13 cellular contexts compared by ENCODE assay signal in genomic region chr10:52598936-52599335, GRCh38.
DNase-seq lines count a peak whose midpoint lies in the region; ATAC-seq and TF ChIP-seq lines count a peak whose summit lies in the region.
"Had no signal": no experiment of that assay in that cellular context is flagged by ENCODE, and none has a peak within 500 bp of the region (broad histone marks: within the 10 kb centered on the region; RNA-seq: fewer than 3 reads in every experiment).

No MANE protein-coding gene starts in this region.

- H3K36me3 ChIP-seq in HCT116 (ENCODE audit: control insufficient read depth in 1 of 2, insufficient read depth in 2 of 2, low read length in 2 of 2) (no peaks in the 10 kb centered on the region), SK-N-SH (replicated peaks in 1 of 2; ENCODE audit: control insufficient read depth in 1 of 2, insufficient read depth in 2 of 2, low read length in 1 of 2) (no peaks in the 10 kb centered on the region), tibial artery (no peaks in the 10 kb centered on the region)
- H3K36me3 ChIP-seq: BLaER1, HAP-1 had no signal

- TF ChIP-seq EP300 in SK-N-SH (IDR thresholded peaks at IDR 0.05; ENCODE audit: borderline replicate concordance in 1 of 2, low read depth in 1 of 2, low read length in 1 of 2): no peak

- TF ChIP-seq CTCF in HCT116 (IDR thresholded peaks at IDR 0.05 in 2 of 3, conservative IDR thresholded peaks at IDR 0.05 in 1 of 3; ENCODE audit: borderline replicate concordance in 1 of 3, insufficient read depth in 1 of 3, low read depth in 2 of 3, low read length in 2 of 3) (no peak), SK-N-SH (IDR thresholded peaks at IDR 0.05) (no peak), tibial artery (IDR thresholded peaks at IDR 0.05) (no peak)

- WGBS in SK-N-SH (ENCODE audit: low lambda C conversion rate): 65% methylated on average over 2 of the region's 2 CpGs

- H3K4me2 ChIP-seq in HCT116 (ENCODE audit: low read length) (no peak overlapping the region), SK-N-SH (no peak overlapping the region)
- H3K4me2 ChIP-seq: BLaER1 had no signal

- H3K9me2 ChIP-seq in HCT116 (ENCODE audit: insufficient read depth) (no peaks in the 10 kb centered on the region), SK-N-SH (no peaks in the 10 kb centered on the region)

- H3K27ac ChIP-seq in HCT116 (ENCODE audit: low read depth, low read length) (no peak overlapping the region), SK-N-SH (ENCODE audit: low read depth in 2 of 2, low read length in 1 of 2) (peak overlapping the region in 1 of 2 experiments; percentile 97; a peak in 2 of 4 replicates), tibial artery (no peak overlapping the region)
- H3K27ac ChIP-seq: BLaER1 had no signal

- H3K9me3 ChIP-seq in HCT116 (ENCODE audit: control insufficient read depth in 1 of 2, insufficient read depth in 1 of 2, low read depth in 1 of 2, low read length in 2 of 2) (no peaks in the 10 kb centered on the region), SK-N-SH (no peaks in the 10 kb centered on the region), tibial artery (no peaks in the 10 kb centered on the region)
- H3K9me3 ChIP-seq: BLaER1, Caco-2, HAP-1 had no signal

- no TSS peak for BruUV-seq in HCT116 (replicated peaks; lab: Mats Ljungman, UMichigan)

- H3K4me1 ChIP-seq in HCT116 (ENCODE audit: control insufficient read depth in 1 of 2, insufficient read depth in 2 of 2, low read length in 2 of 2): peaks cover 0 to 5% of the 10 kb centered on the region in 2 experiments; a peak in 1 of 4 replicates
- H3K4me1 ChIP-seq in SK-N-SH (ENCODE audit: control insufficient read depth in 1 of 2, insufficient read depth in 2 of 2, low read depth in 1 of 2, low read length in 1 of 2): peaks cover 6 to 15% of the 10 kb centered on the region in 2 experiments; a peak in 2 of 4 replicates
- no peaks in the 10 kb centered on the region for H3K4me1 ChIP-seq in tibial artery
- H3K4me1 ChIP-seq: BLaER1, HAP-1 had no signal

- no peak for DNase-seq in HCT116 (ENCODE audit: low read depth, low spot score)
- no peak for DNase-seq in SK-N-SH
- peak; percentile 23 for DNase-seq in left kidney (ENCODE audit: low read depth, low spot score)
- no peak for DNase-seq in tibial artery
- DNase-seq in Kasumi-1 (lab: John Stamatoyannopoulos, UW): no peak
- DNase-seq in A172 (ENCODE audit: low spot score): no peak
- DNase-seq: AML-193; CD8-positive, alpha-beta memory T cell; HFFc6 had no signal

- no peaks in the 10 kb centered on the region for H4K20me1 ChIP-seq in HCT116 (ENCODE audit: insufficient read depth)
- H4K20me1 ChIP-seq in SK-N-SH (ENCODE audit: insufficient read depth): no peaks in the 10 kb centered on the region
- H4K20me1 ChIP-seq: BLaER1 had no signal

- CTCF ChIA-PET in HCT116 (lab: Charles Lee) (no interaction called here), SK-N-SH (lab: Yijun Ruan, JAX) (interaction anchor here (0.6 to 1.7 kb wide), 4 partner anchors 22 to 291 kb away, joined by 3 to 7 read pairs (median 4); no protein-coding TSS in a partner anchor)

- peaks cover 3% of the 10 kb centered on the region for H3F3A ChIP-seq in SK-N-SH (replicated peaks; ENCODE audit: insufficient read depth)

- H3K4me3 ChIP-seq in HCT116 (replicated peaks in 1 of 2; ENCODE audit: low read depth in 1 of 2, low read length in 2 of 2) (no peak overlapping the region), SK-N-SH (ENCODE audit: low read depth in 2 of 2, low read length in 1 of 2) (no peak overlapping the region), tibial artery (no peak overlapping the region)
- H3K4me3 ChIP-seq: BLaER1, HAP-1 had no signal

- POLR2A ChIA-PET in HCT116 (lab: Charles Lee): no interaction called here
- POLR2A ChIA-PET in SK-N-SH (lab: Yijun Ruan, JAX): interaction anchor here (1.0 kb wide), 1 partner anchor 285 kb away, joined by 3 read pairs; the partner anchor contains the start of gene DKK1

- intact Hi-C loops in HCT116 (cut with micrococcal nuclease): no loop called here
- intact Hi-C loops in tibial artery (cut with DNase I; ENCODE audit: low total_unique reads): no loop called here

- H2AFZ ChIP-seq in HCT116 (ENCODE audit: low read depth, low read length, poor library complexity, severe bottlenecking): peak overlapping the region; percentile 6
- H2AFZ ChIP-seq in SK-N-SH (ENCODE audit: low read depth): peak overlapping the region; percentile 91

- TF ChIP-seq RAD21 in HCT116 (IDR thresholded peaks at IDR 0.05; ENCODE audit: low read depth) (no peak), SK-N-SH (IDR thresholded peaks at IDR 0.05; ENCODE audit: low read length) (no peak)

- H3K27me3 ChIP-seq in HCT116 (ENCODE audit: insufficient read depth, low read length) (no peaks in the 10 kb centered on the region), SK-N-SH (ENCODE audit: insufficient read depth) (no peaks in the 10 kb centered on the region), tibial artery (no peaks in the 10 kb centered on the region)
- H3K27me3 ChIP-seq: BLaER1 had no signal

- H3K9ac ChIP-seq in HCT116 (ENCODE audit: low read length) (no peak overlapping the region), SK-N-SH (no peak overlapping the region)
- H3K9ac ChIP-seq: BLaER1 had no signal

- no peaks in the 10 kb centered on the region for H3K79me2 ChIP-seq in HCT116 (ENCODE audit: insufficient read depth, low read length)
- H3K79me2 ChIP-seq in SK-N-SH (ENCODE audit: insufficient read depth): no peaks in the 10 kb centered on the region

- ATAC-seq in HCT116 (no peak), GM21515 (IDR thresholded peaks at IDR 0.05; ENCODE audit: unreplicated experiment) (no peak)

- RAD21 ChIA-PET in HCT116 (lab: Charles Lee; ENCODE audit: low non-redundant PET in 1 of 2, low total read pairs in 2 of 2, uncharacterized antibody in 2 of 2, unreplicated experiment in 2 of 2): no interaction called here

- TF ChIP-seq POLR2A in HCT116 (IDR thresholded peaks at IDR 0.05; ENCODE audit: borderline replicate concordance, extremely low read depth, insufficient read depth, insufficient read length): no peak

TF ChIP-seq in HCT116, 20 proteins besides CTCF, POLR2A, EP300 and RAD21 (continues in another document):
- no peak for TF ChIP-seq CEBPB (IDR thresholded peaks at IDR 0.05; ENCODE audit: low read depth)
- TF ChIP-seq ZBTB33 (IDR thresholded peaks at IDR 0.05; ENCODE audit: extremely low read depth, insufficient replicate concordance, low read length): no peak
- no peak for TF ChIP-seq ZFX (IDR thresholded peaks at IDR 0.05)
- TF ChIP-seq ATF3 (IDR thresholded peaks at IDR 0.05): no peak
- TF ChIP-seq TCF7L2 (IDR thresholded peaks at IDR 0.05; ENCODE audit: borderline replicate concordance, extremely low read depth, insufficient read depth, insufficient read length): no peak
- TF ChIP-seq YY1 (IDR thresholded peaks at IDR 0.05; ENCODE audit: extremely low read depth, insufficient replicate concordance, low read depth, low read length): no peak
- TF ChIP-seq ZNF274 (IDR thresholded peaks at IDR 0.05; ENCODE audit: low read depth, low read length): no peak
- no peak for TF ChIP-seq EZH2 (IDR thresholded peaks at IDR 0.05)

TF ChIP-seq in SK-N-SH, 30 proteins besides CTCF, POLR2A, EP300 and RAD21 (continues in another document):
- TF ChIP-seq CHD2 (IDR thresholded peaks at IDR 0.05; ENCODE audit: low read length, partially characterized antibody): no peak
- TF ChIP-seq IRF3 (IDR thresholded peaks at IDR 0.05; ENCODE audit: low read depth, low read length): no peak
- no peak for TF ChIP-seq RFX5 (IDR thresholded peaks at IDR 0.05; ENCODE audit: low read length)
- no peak for TF ChIP-seq MAX (IDR thresholded peaks at IDR 0.05; ENCODE audit: low read depth)
- TF ChIP-seq EZH2phosphoT487 (IDR thresholded peaks at IDR 0.05; ENCODE audit: borderline replicate concordance, low read depth): no peak
- TF ChIP-seq GABPA (IDR thresholded peaks at IDR 0.05; ENCODE audit: low read depth): no peak
- no peak for TF ChIP-seq RCOR1 (IDR thresholded peaks at IDR 0.05; ENCODE audit: low read length)
- TF ChIP-seq TAF1 (IDR thresholded peaks at IDR 0.05; ENCODE audit: borderline replicate concordance, low read depth, low read length): no peak
- no peak for TF ChIP-seq USF2 (IDR thresholded peaks at IDR 0.05; ENCODE audit: borderline replicate concordance, low read depth, low read length)
- no peak for TF ChIP-seq PBX3 (IDR thresholded peaks at IDR 0.05)
- no peak for TF ChIP-seq TEAD4 (IDR thresholded peaks at IDR 0.05; ENCODE audit: borderline replicate concordance, insufficient read depth)
- no peak for TF ChIP-seq SMC3 (IDR thresholded peaks at IDR 0.05; ENCODE audit: low read depth, low read length)
- TF ChIP-seq YY1 (IDR thresholded peaks at IDR 0.05; ENCODE audit: low read depth): no peak
- TF ChIP-seq GATA2 (CRISPR knock-in tag; IDR thresholded peaks at IDR 0.05): no peak
- TF ChIP-seq NRF1 (IDR thresholded peaks at IDR 0.05; ENCODE audit: low read depth, low read length): no peak
